8 cellular contexts compared by ENCODE assay signal in genomic region chr5:28945859-28946258, GRCh38.
"Had no signal": no experiment of that assay in that cellular context is flagged by ENCODE, and none has a peak within 500 bp of the region (broad histone marks: within the 10 kb centered on the region; RNA-seq: fewer than 3 reads in every experiment).

No MANE protein-coding gene starts in this region.

- FAIRE-seq: G401.6, GM12878, GM12891, GM12892, GM18507, GM19239 had no signal

- ATAC-seq: GM12878 had no signal

- DNase-seq: GDM1, GF-D8 had no signal

- H3K4me3 ChIP-seq: GM12878 had no signal
